Comparison of ENCODE assay signal across 8 cellular contexts in the genomic region with DNA sequence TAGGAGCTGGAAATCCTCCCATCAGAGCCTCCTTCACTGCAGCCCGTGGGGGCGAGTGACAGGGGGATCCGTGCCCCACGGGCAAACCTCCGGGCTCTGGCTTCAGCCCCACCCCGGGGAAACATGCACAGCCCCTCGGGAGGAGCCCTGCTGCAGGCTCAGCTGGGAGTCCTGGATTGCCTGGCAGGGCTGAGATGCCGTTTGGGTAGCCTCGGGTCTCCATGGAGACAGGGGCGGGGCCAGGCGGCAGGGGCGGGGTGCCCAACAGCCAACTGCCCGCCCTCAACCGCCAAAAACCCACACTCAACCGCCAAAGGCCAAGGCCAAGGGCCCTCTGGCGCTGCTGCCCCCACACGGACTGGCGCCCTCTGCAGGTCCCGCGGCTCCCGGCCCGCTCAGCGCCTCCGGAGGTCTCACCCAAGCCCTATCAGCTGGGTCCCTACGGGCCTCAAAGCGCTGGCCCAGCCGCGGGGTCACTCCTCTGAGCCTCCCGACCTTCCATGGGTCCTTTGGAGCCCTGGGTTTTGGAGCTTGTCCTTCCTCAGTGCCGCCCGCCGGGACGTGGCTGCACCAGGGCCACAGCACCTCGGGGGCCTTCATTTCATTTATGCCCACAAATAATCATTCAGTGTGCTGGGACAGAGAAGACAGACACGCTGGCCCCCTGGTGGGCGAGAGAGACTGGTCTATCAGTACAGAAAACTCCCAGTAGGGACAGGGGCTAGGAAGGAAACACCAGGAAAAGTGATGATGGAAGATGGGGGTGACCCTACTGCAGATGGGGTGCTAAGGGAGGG. TPM values are rescaled to one million over a fixed set of nuclear protein-coding genes. Genes with fewer than 3 reads are reported as not detected.
DNase-seq lines count a peak whose midpoint lies in the region; ATAC-seq, FAIRE-seq and TF ChIP-seq lines count a peak whose summit lies in the region.

No MANE protein-coding gene starts in this region.

- H3K27me3 ChIP-seq in pancreas (no peaks in the 10 kb centered on the region), thymus (ENCODE audit: control insufficient read depth, insufficient read depth) (no peaks in the 10 kb centered on the region)

- intact Hi-C loops in Right ventricle myocardium superior (cut with DNase I) (loop anchor here (2.0 to 10.0 kb wide), 2 partner anchors 61 to 165 kb away; no protein-coding TSS in a partner anchor), pancreas (cut with DNase I) (no loop called here)

- TF ChIP-seq CTCF in pancreas (IDR thresholded peaks at IDR 0.05): peak in 3 of 4 donors; percentile 19 to 38 (median 27)

- 6 to 7% methylated on average over 29 to 36 of the region's 36 CpGs for WGBS in pancreas, 2 donors
- 5% methylated on average over 36 of the region's 36 CpGs for WGBS in thymus

- H3K36me3 ChIP-seq in pancreas: no peaks in the 10 kb centered on the region
- H3K36me3 ChIP-seq in thymus (ENCODE audit: control insufficient read depth, insufficient read depth): no peaks in the 10 kb centered on the region

- FAIRE-seq in pancreas (lab: Jason Lieb, UNC): no peak

- peak overlapping the region; percentile 3 to 45 (median 10) for H3K4me3 ChIP-seq in pancreas
- peak overlapping the region; percentile 45 for H3K4me3 ChIP-seq in thymus (ENCODE audit: low read length)

- peak; percentile 83 for ATAC-seq in GM21529 (IDR thresholded peaks at IDR 0.05; ENCODE audit: unreplicated experiment)
- peak; percentile 96 for ATAC-seq in Right ventricle myocardium superior (ENCODE audit: poor library complexity)
- ATAC-seq in pancreas: peak; percentile 87 to 96 (median 94)

- peaks cover 13% of the 10 kb centered on the region for H3K4me1 Mint-ChIP-seq in activated naive CD8-positive, alpha-beta T cell treated with anti-CD3 and anti-CD28 coated beads for 36 hours

- H3K27ac ChIP-seq in pancreas: no peak overlapping the region
- H3K27ac ChIP-seq in thymus (ENCODE audit: low read depth): peak overlapping the region; percentile 61

- H3K9me3 Mint-ChIP-seq in activated naive CD8-positive, alpha-beta T cell treated with anti-CD3 and anti-CD28 coated beads for 36 hours: no peaks in the 10 kb centered on the region

- no peaks in the 10 kb centered on the region for H3K27me3 Mint-ChIP-seq in activated naive CD8-positive, alpha-beta T cell treated with anti-CD3 and anti-CD28 coated beads for 36 hours

- H3K9me3 ChIP-seq in pancreas: no peaks in the 10 kb centered on the region
- no peaks in the 10 kb centered on the region for H3K9me3 ChIP-seq in thymus (ENCODE audit: control insufficient read depth)

- H3K4me1 ChIP-seq in pancreas (peaks cover 0 to 5% (median 0%) of the 10 kb centered on the region in 3 donors), thymus (ENCODE audit: control insufficient read depth, insufficient read depth, low read length) (peaks cover 18% of the 10 kb centered on the region)

- peak overlapping the region; percentile 58 for H3K27ac Mint-ChIP-seq in activated naive CD8-positive, alpha-beta T cell treated with anti-CD3 and anti-CD28 coated beads for 36 hours

- DNase-seq in COLO829 (ENCODE audit: low spot score): peak; percentile 68
- peak; percentile 76 for DNase-seq in LHCN-M2 (ENCODE audit: low read depth)
- peak; percentile 85 for DNase-seq in SKM-1 treated with dmso at 0.1 percent for 144 hours (lab: John Stamatoyannopoulos, UW; ENCODE audit: unreplicated experiment)
- DNase-seq in activated naive CD8-positive, alpha-beta T cell treated with anti-CD3 and anti-CD28 coated beads for 36 hours: peak; percentile 85
- peak; percentile 94 for DNase-seq in Right ventricle myocardium superior
- DNase-seq in pancreas: peak; percentile 73 to 90 (median 84)

- H3K4me3 Mint-ChIP-seq in activated naive CD8-positive, alpha-beta T cell treated with anti-CD3 and anti-CD28 coated beads for 36 hours: peak overlapping the region; percentile 61

- no peaks in the 10 kb centered on the region for H3K36me3 Mint-ChIP-seq in activated naive CD8-positive, alpha-beta T cell treated with anti-CD3 and anti-CD28 coated beads for 36 hours

RNA-seq across cellular contexts. Expression of gene ACAD9, which starts 33.5 kb away (rescaled TPM):
- total RNA-seq in LHCN-M2 (2014; rRNA removed): 50.1 and 51.6 TPM in 2 replicates
- 32.9 TPM for polyA plus RNA-seq in LHCN-M2 (2012)
- total RNA-seq in activated naive CD8-positive, alpha-beta T cell treated with anti-CD3 and anti-CD28 coated beads for 36 hours: 10 to 100 TPM; 47.5 to 47.6 TPM
- 46.6 TPM for total RNA-seq in Right ventricle myocardium superior
- total RNA-seq in pancreas: 10 to 100 TPM; 18.0 to 26.7 (median 22.3) TPM
- polyA plus RNA-seq in pancreas: 10 to 100 TPM; 28.5 to 30.5 TPM
- 25.4 TPM for polyA plus RNA-seq in thymus
